32 cellular contexts compared by ENCODE assay signal in genomic region chr1:214255509-214255908, GRCh38. TPM values are rescaled to one million over a fixed set of nuclear protein-coding genes. Genes with fewer than 3 reads are reported as not detected.
DNase-seq lines count a peak whose midpoint lies in the region; ATAC-seq, FAIRE-seq and TF ChIP-seq lines count a peak whose summit lies in the region.
"Had no signal": no experiment of that assay in that cellular context is flagged by ENCODE, and none has a peak within 500 bp of the region (broad histone marks: within the 10 kb centered on the region; RNA-seq: fewer than 3 reads in every experiment).

No MANE protein-coding gene starts in this region.

- no peak overlapping the region for H3K9ac ChIP-seq in K562 (ENCODE audit: insufficient read depth in 1 of 2, low read depth in 2 of 2, low read length in 2 of 2)
- H3K9ac ChIP-seq in H1 (replicated peaks in 1 of 4; ENCODE audit: extremely low read depth in 1 of 4, low read depth in 3 of 4, low read length in 3 of 4): no peak overlapping the region
- H3K9ac ChIP-seq: BLaER1; BLaER1 treated with 17β-estradiol and CSF1 and Interleukin-3, amounts not matched to agents 10 nM and 100 nM had no signal

- CTCF ChIA-PET in HEK293 (lab: Yijun Ruan, JAX): interaction anchor here (13.6 kb wide), 1 partner anchor 74 kb away, joined by 428 read pairs; no protein-coding TSS in a partner anchor
- CTCF ChIA-PET in K562 (lab: Yijun Ruan, JAX; ENCODE audit: low intra/inter-chr PET ratio): no interaction called here
- CTCF ChIA-PET in H1 (lab: Charles Lee; ENCODE audit: partially characterized antibody): interaction anchor here (1.5 to 17.1 kb wide), 4 partner anchors 14 to 77 kb away, joined by 4 to 610 read pairs (median 103); no protein-coding TSS in a partner anchor

- H3K9me3 ChIP-seq in HEK293 (ENCODE audit: control insufficient read depth, insufficient read depth, low read depth, low read length): no peaks in the 10 kb centered on the region
- H3K9me3 ChIP-seq in K562 (replicated peaks; ENCODE audit: control insufficient read depth, insufficient read depth, low read depth, low read length): no peaks in the 10 kb centered on the region
- no peaks in the 10 kb centered on the region for H3K9me3 ChIP-seq in H1 (ENCODE audit: insufficient read depth in 2 of 2, low read depth in 1 of 2, low read length in 1 of 2)
- H3K9me3 ChIP-seq: A549, BE2C, Caco-2 had no signal

- ATAC-seq in K562 (no peak), GM21526 (IDR thresholded peaks at IDR 0.05; ENCODE audit: low FRiP score, unreplicated experiment) (no peak), HG02642 (IDR thresholded peaks at IDR 0.05; ENCODE audit: poor library complexity, unreplicated experiment) (no peak)
- ATAC-seq: A549; CD8-positive, alpha-beta T cell had no signal

- no peak overlapping the region for H3K18ac ChIP-seq in H1 (ENCODE audit: extremely low read depth, low read length)

- H3K36me3 ChIP-seq in HEK293 (ENCODE audit: control insufficient read depth in 2 of 2, insufficient read depth in 1 of 2, low read length in 2 of 2) (no peaks in the 10 kb centered on the region), K562 (ENCODE audit: control insufficient read depth, insufficient read depth, low read length) (no peaks in the 10 kb centered on the region), H1 (ENCODE audit: control insufficient read depth in 2 of 4, insufficient read depth in 4 of 4, low read length in 3 of 4) (no peaks in the 10 kb centered on the region)
- H3K36me3 ChIP-seq: BE2C; BLaER1; BLaER1 treated with 17β-estradiol and CSF1 and Interleukin-3, amounts not matched to agents 10 nM and 100 nM had no signal

- H3K4me1 ChIP-seq in HEK293 (ENCODE audit: control insufficient read depth, insufficient read depth, low read length) (no peaks in the 10 kb centered on the region), K562 (replicated peaks in 1 of 2; ENCODE audit: control insufficient read depth in 2 of 2, insufficient read depth in 2 of 2, low read length in 2 of 2) (no peaks in the 10 kb centered on the region), H1 (replicated peaks in 1 of 4; ENCODE audit: control insufficient read depth in 3 of 4, insufficient read depth in 4 of 4, low read length in 3 of 4) (peaks cover 0 to 3% (median 0%) of the 10 kb centered on the region in 4 experiments; a peak in 1 of 7 replicates)
- H3K4me1 ChIP-seq: BE2C had no signal

- no peaks in the 10 kb centered on the region; a peak in 1 of 5 replicates for H3K27me3 ChIP-seq in K562 (ENCODE audit: control insufficient read depth in 2 of 2, insufficient read depth in 2 of 2, low read length in 2 of 2)
- 0 out of 7 replicates have a peak, but pooled peaks cover 0 to 1% (median 0%) of the 10 kb centered on the region in 4 experiments for H3K27me3 ChIP-seq in H1 (replicated peaks in 1 of 4; ENCODE audit: control insufficient read depth in 3 of 4, extremely low read depth in 1 of 4, insufficient read depth in 3 of 4, low read length in 3 of 4)
- H3K27me3 ChIP-seq: BE2C; BLaER1; BLaER1 treated with 17β-estradiol and CSF1 and Interleukin-3, amounts not matched to agents 10 nM and 100 nM had no signal

- H3K79me1 ChIP-seq in H1 (ENCODE audit: low read depth, low read length): no peaks in the 10 kb centered on the region

- H4K20me1 ChIP-seq in K562 (replicated peaks; ENCODE audit: control insufficient read depth, insufficient read depth, low read length) (no peaks in the 10 kb centered on the region), H1 (replicated peaks in 1 of 2; ENCODE audit: control insufficient read depth in 1 of 2, insufficient read depth in 2 of 2, low read length in 2 of 2) (no peaks in the 10 kb centered on the region)
- H4K20me1 ChIP-seq: BLaER1; BLaER1 treated with 17β-estradiol and CSF1 and Interleukin-3, amounts not matched to agents 10 nM and 100 nM had no signal

- H4K5ac ChIP-seq in H1 (ENCODE audit: insufficient read length, low read depth, low read length): no peak overlapping the region

- H2AFZ ChIP-seq in K562 (ENCODE audit: low read depth, low read length) (no peak overlapping the region), H1 (ENCODE audit: low read length) (no peak overlapping the region)

- TF ChIP-seq RAD21 in K562 (CRISPR knock-in tag; conservative IDR thresholded peaks at IDR 0.05 in 1 of 2, IDR thresholded peaks at IDR 0.05 in 1 of 2) (no peak), H1 (IDR thresholded peaks at IDR 0.05 in 1 of 2, conservative IDR thresholded peaks at IDR 0.05 in 1 of 2; ENCODE audit: low read depth in 2 of 2, low read length in 2 of 2) (no peak)

- no peak for DNase-seq in K562 (ENCODE audit: extremely low read depth in 1 of 4, low spot score in 3 of 4)
- DNase-seq in H1 (ENCODE audit: low read depth in 1 of 2, low spot score in 2 of 2): no peak
- no peak for DNase-seq in activated T-cell treated with anti-CD3 and anti-CD28 coated beads for 4 hours
- DNase-seq: 8988T; ACHN; AML-193; BE2C; C1 segment of cervical spinal cord; Caco-2; Calu3; CD4-positive, alpha-beta memory T cell; CD4-positive, alpha-beta T cell; CD4-positive, CD25-positive, alpha-beta regulatory T cell; CD8-positive, alpha-beta memory T cell; CD8-positive, alpha-beta T cell; COR-L47; DMS 273 treated with DMSO at 0.1 percent for 48 hours; DMS153; DMS53; DMS79; DMS79 treated with DMSO at 0.1 percent for 48 hours; DND-41; EL had no signal

- H2BK20ac ChIP-seq in H1 (ENCODE audit: low read length): no peak overlapping the region

- no peak overlapping the region for H3K14ac ChIP-seq in H1 (ENCODE audit: insufficient read length)

- in situ Hi-C loops in K562 (cut with MboI): no loop called here

- 0% methylated on average over 2 of the region's 2 CpGs for WGBS in K562 (ENCODE audit: insufficient coverage, low coverage, missing lambda C conversion rate)
- WGBS in H1 (ENCODE audit: extremely low coverage in 1 of 2, insufficient coverage in 1 of 2, insufficient read length in 1 of 2, insufficient replicate concordance in 2 of 2, low coverage in 1 of 2, low lambda C conversion rate in 2 of 2, missing lambda C conversion rate in 1 of 2), 2 experiments: 88% methylated on average over 2 of the region's 2 CpGs; no CpG with 5 or more reads in 1 of the 2 experiments

- H3K4ac ChIP-seq in H1 (replicated peaks; ENCODE audit: insufficient read length, low read depth, low read length): no peak overlapping the region

- H3K56ac ChIP-seq in H1 (replicated peaks; ENCODE audit: insufficient read length, low read depth, low read length): no peak overlapping the region

- no peak overlapping the region for H4K91ac ChIP-seq in H1 (replicated peaks; ENCODE audit: insufficient read length, low read length)

- H3K23ac ChIP-seq in H1 (ENCODE audit: insufficient read length): no peak overlapping the region

- TF ChIP-seq EP300 in K562 (IDR thresholded peaks at IDR 0.05; ENCODE audit: low read length): no peak
- TF ChIP-seq EP300 in H1 (IDR thresholded peaks at IDR 0.05; ENCODE audit: borderline replicate concordance in 1 of 2, low read depth in 2 of 2, low read length in 2 of 2): no peak

- H3K79me2 ChIP-seq in K562 (ENCODE audit: control insufficient read depth, insufficient read depth, low read length) (no peaks in the 10 kb centered on the region), H1 (ENCODE audit: control insufficient read depth in 1 of 2, insufficient read depth in 2 of 2, low read length in 2 of 2) (no peaks in the 10 kb centered on the region)

- no peak overlapping the region for H2BK15ac ChIP-seq in H1 (ENCODE audit: low read length)

- no peak overlapping the region for H2BK12ac ChIP-seq in H1 (ENCODE audit: low read depth, low read length)

- H3K23me2 ChIP-seq in H1 (ENCODE audit: low read depth, low read length): no peaks in the 10 kb centered on the region

- no peak overlapping the region for H2BK120ac ChIP-seq in H1 (replicated peaks; ENCODE audit: low read depth, low read length)

- H3K9me1 ChIP-seq in K562 (ENCODE audit: control insufficient read depth, insufficient read depth, low read length): no peaks in the 10 kb centered on the region

- POLR2A ChIA-PET in HEK293 (lab: Yijun Ruan, JAX): no interaction called here
- POLR2A ChIA-PET in K562 (lab: Yijun Ruan, JAX): no interaction called here
- POLR2A ChIA-PET in H1 (lab: Charles Lee; ENCODE audit: partially characterized antibody): no interaction called here

- no peak overlapping the region for H3K4me2 ChIP-seq in K562 (ENCODE audit: insufficient read depth, low read length)
- H3K4me2 ChIP-seq in H1 (ENCODE audit: insufficient read depth in 1 of 2, low read depth in 2 of 2, low read length in 2 of 2): no peak overlapping the region
- H3K4me2 ChIP-seq: A549; BLaER1; BLaER1 treated with 17β-estradiol and CSF1 and Interleukin-3, amounts not matched to agents 10 nM and 100 nM had no signal

- no peak overlapping the region for H4K8ac ChIP-seq in H1 (ENCODE audit: extremely low read depth, insufficient read depth, low read length)

- no peak for TF ChIP-seq POLR2A in K562 (conservative IDR thresholded peaks at IDR 0.05)
- TF ChIP-seq POLR2A in H1 (IDR thresholded peaks at IDR 0.05; ENCODE audit: control extremely low read depth in 1 of 2, low read depth in 2 of 2, low read length in 2 of 2): no peak

- H3K4me3 ChIP-seq in HEK293 (ENCODE audit: low read depth, low read length) (no peak overlapping the region), K562 (no peak overlapping the region), H1 (ENCODE audit: extremely low read depth in 1 of 4, insufficient read depth in 2 of 4, low read depth in 3 of 4, low read length in 4 of 4) (no peak overlapping the region)
- H3K4me3 ChIP-seq: A549; BLaER1; BLaER1 treated with 17β-estradiol and CSF1 and Interleukin-3, amounts not matched to agents 10 nM and 100 nM had no signal

- H2BK5ac ChIP-seq in H1 (ENCODE audit: low read depth, low read length): no peak overlapping the region

- intact Hi-C loops in K562 (cut with micrococcal nuclease): no loop called here

- no peak overlapping the region for H3K27ac ChIP-seq in HEK293 (ENCODE audit: extremely low read depth, low read depth, low read length)
- H3K27ac ChIP-seq in K562 (ENCODE audit: extremely low read depth, low read depth, low read length): no peak overlapping the region
- H3K27ac ChIP-seq in H1 (ENCODE audit: low read depth, low read length): no peak overlapping the region
- H3K27ac ChIP-seq: 22Rv1; A549; BLaER1; BLaER1 treated with 17β-estradiol and CSF1 and Interleukin-3, amounts not matched to agents 10 nM and 100 nM; C4-2B had no signal

- TF ChIP-seq CTCF in HEK293 (tag by site-specific recombination; IDR thresholded peaks at IDR 0.05) (no peak), K562 (IDR thresholded peaks at IDR 0.05 in 2 of 3, conservative IDR thresholded peaks at IDR 0.05 in 1 of 3; ENCODE audit: insufficient read depth in 2 of 3, low read depth in 1 of 3, low read length in 3 of 3) (no peak), H1 (IDR thresholded peaks at IDR 0.05; ENCODE audit: control extremely low read depth in 1 of 3, insufficient read depth in 1 of 3, low read depth in 1 of 3, low read length in 3 of 3) (no peak)

- no peak for FAIRE-seq in K562 (lab: Jason Lieb, UNC)
- FAIRE-seq in H1 (lab: Jason Lieb, UNC): no peak
- FAIRE-seq: A204.1, A549 had no signal

- BruUV-seq in K562 (replicated peaks; lab: Mats Ljungman, UMichigan): no TSS peak

- no peak overlapping the region for H2AK5ac ChIP-seq in H1 (ENCODE audit: low read depth, low read length)

RNA-seq across cellular contexts. Expression of gene SMYD2, which starts 25.4 kb away (rescaled TPM):
- total RNA-seq in K562 (2011; cell fraction: chromatin; rRNA removed; ENCODE audit: low replicate concordance): 31.0 and 35.4 TPM in 2 replicates
- 16.8 and 19.5 TPM in 2 replicates for total RNA-seq in K562 (2011; cell fraction: nucleolus; rRNA removed)
- total RNA-seq in K562 (2011; cell fraction: nucleoplasm; rRNA removed): 26.3 and 36.2 TPM in 2 replicates
- total RNA-seq in K562 (2014; rRNA removed) (39.9 and 42.7 TPM in 2 replicates), K562 (2014; rRNA removed; fragmentation: Illumina TruSeq; extraction: Trizol) (48.2 and 50.5 TPM in 2 replicates), K562 (2015; rRNA removed; fragmentation: Illumina TruSeq; extraction: Trizol) (50.2 and 51.6 TPM in 2 replicates), K562 (2021) (33.6 and 36.5 TPM in 2 replicates)
- polyA plus RNA-seq in K562 (2011; rRNA removed) (59.7 and 81.3 TPM in 2 replicates), K562 (2014; fragmentation: Illumina TruSeq; extraction: Trizol) (49.3 and 52.3 TPM in 2 replicates), K562 (2014; fragmentation: Nextera tagmentation; extraction: Ambion mirVana) (10 to 100 TPM; 13.8 to 16.6 TPM), K562 (2014; rRNA removed) (38.2 and 39.9 TPM in 2 replicates), H1 (2011; rRNA removed) (1.6 and 3.0 TPM in 2 replicates)
- polyA plus RNA-seq in K562 (2011; cell fraction: cytosol; rRNA removed): 24.1 and 32.1 TPM in 2 replicates
- polyA plus RNA-seq in K562 (2011; cell fraction: nucleus; rRNA removed): 74.1 and 86.5 TPM in 2 replicates
- 38.9 and 44.6 TPM in 2 replicates for polyA plus RNA-seq in K562 (2012)
- 39.9 and 41.4 TPM in 2 replicates for polyA minus RNA-seq in K562 (2011; rRNA and poly(A)+ RNA removed)
- 15.2 and 16.8 TPM in 2 replicates for polyA minus RNA-seq in K562 (2011; cell fraction: cytosol; rRNA and poly(A)+ RNA removed)
- polyA minus RNA-seq in K562 (2011; cell fraction: nucleus; rRNA and poly(A)+ RNA removed): 17.0 and 23.4 TPM in 2 replicates
- 4.4 and 5.2 TPM in 2 replicates for total RNA-seq in H1 (2021; fragmentation: NEBNext Ultra II Directional; extraction: Animal tissue kit (Norgen Biotek cat#: 25700))
- polyA plus RNA-seq in H1 (2011; cell fraction: cytosol; rRNA removed): 3.4 TPM
- 3.5 TPM for polyA plus RNA-seq in H1 (2011; cell fraction: nucleus; rRNA removed)
- 3.9 to 9.8 TPM (median 4.9 TPM) in 4 replicates for polyA plus RNA-seq in H1 (2012, experiment 1 of 2)
- 3.1 TPM for polyA plus RNA-seq in H1 (2012, experiment 2 of 2)
- polyA plus RNA-seq in H1 (2013, experiment 1 of 2): 3.2 TPM
- polyA plus RNA-seq in H1 (2013, experiment 2 of 2): 3.3 TPM
- polyA minus RNA-seq in H1 (2011; rRNA and poly(A)+ RNA removed): 4.1 and 4.3 TPM in 2 replicates
- polyA minus RNA-seq in H1 (2011; cell fraction: cytosol; rRNA and poly(A)+ RNA removed): 2.3 TPM
- 3.4 TPM for polyA minus RNA-seq in H1 (2011; cell fraction: nucleus; rRNA and poly(A)+ RNA removed)

Comparison
In these comparisons a context has a peak if more than half of its experiments do, and no peak if none do; other contexts are left out.
1. Of the 44 proteins assayed by ChIP-seq in both K562 and HEK293: peak only in K562: none; only in HEK293: SETDB1; in both: ZNF121; in neither: 42.